In genomic region chr10:122949296-122949695, GRCh38 we compare ENCODE assay signal across 25 cellular contexts. TPM values are rescaled to one million over a fixed set of nuclear protein-coding genes. Genes with fewer than 3 reads are reported as not detected.
A peak's percentile ranks its signal among the peaks of the same experiment; 100 is the strongest.
DNase-seq lines count a peak whose midpoint lies in the region; ATAC-seq, FAIRE-seq and TF ChIP-seq lines count a peak whose summit lies in the region.
"Had no signal": no experiment of that assay in that cellular context is flagged by ENCODE, and none has a peak within 500 bp of the region (broad histone marks: within the 10 kb centered on the region; RNA-seq: fewer than 3 reads in every experiment).

No MANE protein-coding gene starts in this region.

- H4K91ac ChIP-seq in IMR-90 (ENCODE audit: insufficient read depth, low read depth, low read length): no peak overlapping the region

- peaks cover 6% of the 10 kb centered on the region for H3K36me3 ChIP-seq in IMR-90 (ENCODE audit: control insufficient read depth, insufficient read depth, low read length)
- peaks cover 5% of the 10 kb centered on the region for H3K36me3 ChIP-seq in bronchial epithelial cell (ENCODE audit: control insufficient read depth, insufficient read depth, low read length)
- peaks cover 0 to 72% (median 26%) of the 10 kb centered on the region in 9 donors for H3K36me3 ChIP-seq in heart right ventricle

- H2AK9ac ChIP-seq in IMR-90 (replicated peaks; ENCODE audit: low read depth, low read length, poor library complexity): no peak overlapping the region

- H3K4me2 ChIP-seq in IMR-90 (ENCODE audit: low read depth, low read length): no peak overlapping the region

- H3K4ac ChIP-seq in IMR-90 (ENCODE audit: low read depth, low read length): no peak overlapping the region

- ATAC-seq in IMR-90 (ENCODE audit: low read depth) (no peak), heart right ventricle (no peak), left ventricle myocardium superior (no peak)

- no peak overlapping the region for H2AK5ac ChIP-seq in IMR-90 (ENCODE audit: low read depth, low read length)

- H3K4me3 ChIP-seq in IMR-90 (ENCODE audit: insufficient read depth, low read depth, low read length) (no peak overlapping the region), bronchial epithelial cell (ENCODE audit: low read depth, low read length) (no peak overlapping the region), heart right ventricle (no peak overlapping the region)
- H3K4me3 ChIP-seq: HAP-1 had no signal

- no peak for TF ChIP-seq RAD21 in IMR-90 (IDR thresholded peaks at IDR 0.05; ENCODE audit: low read length)

- TF ChIP-seq CTCF in IMR-90 (conservative IDR thresholded peaks at IDR 0.05; ENCODE audit: low read depth, low read length) (no peak), bronchial epithelial cell (IDR thresholded peaks at IDR 0.05; ENCODE audit: insufficient read depth, low read length, severe bottlenecking) (no peak), heart right ventricle (IDR thresholded peaks at IDR 0.05) (no peak)

- no peaks in the 10 kb centered on the region for H3K27me3 ChIP-seq in IMR-90 (ENCODE audit: control insufficient read depth, insufficient read depth, low read length)
- no peaks in the 10 kb centered on the region for H3K27me3 ChIP-seq in bronchial epithelial cell (ENCODE audit: control insufficient read depth, insufficient read depth, low read length)
- H3K27me3 ChIP-seq in heart right ventricle: no peaks in the 10 kb centered on the region

- H2BK20ac ChIP-seq in IMR-90 (ENCODE audit: low read depth, low read length): no peak overlapping the region

- in situ Hi-C loops in IMR-90 (cut with MboI; ENCODE audit: low sequenced_read_pairs): no loop called here

- H3K9ac ChIP-seq in IMR-90 (ENCODE audit: low read depth, low read length): no peak overlapping the region

- H3K23ac ChIP-seq in IMR-90 (ENCODE audit: low read depth, low read length): no peak overlapping the region

- CTCF ChIA-PET in IMR-90 (lab: Yijun Ruan, JAX): no interaction called here

- no TSS peak for BruUV-seq in IMR-90 (replicated peaks; lab: Mats Ljungman, UMichigan)

- peaks cover 10 to 22% of the 10 kb centered on the region in 2 experiments for H3K79me1 ChIP-seq in IMR-90 (ENCODE audit: low read depth in 1 of 2, low read length in 2 of 2)

- POLR2A ChIA-PET in IMR-90 (lab: Charles Lee; ENCODE audit: unreplicated experiment): no interaction called here

- H3K9me1 ChIP-seq in IMR-90 (ENCODE audit: insufficient read depth, low read length): peaks cover under 1% of the 10 kb centered on the region; the same call in 1 of the 2 replicates

- no peak overlapping the region for H3K56ac ChIP-seq in IMR-90 (ENCODE audit: extremely low read depth, insufficient read depth, low read length)

- no peak overlapping the region for H3K18ac ChIP-seq in IMR-90 (ENCODE audit: low read depth, low read length)

- no peak overlapping the region for H4K8ac ChIP-seq in IMR-90 (ENCODE audit: low read depth in 2 of 2, low read length in 2 of 2)

- H2BK5ac ChIP-seq in IMR-90 (ENCODE audit: low read depth, low read length, poor library complexity, severe bottlenecking): peak overlapping the region; percentile 7

- H3K9me3 ChIP-seq in IMR-90 (ENCODE audit: control insufficient read depth, insufficient read depth, low read length) (no peaks in the 10 kb centered on the region), heart right ventricle (no peaks in the 10 kb centered on the region)
- H3K9me3 ChIP-seq: HAP-1 had no signal

- intact Hi-C loops in IMR-90 (cut with micrococcal nuclease): no loop called here
- intact Hi-C loops in heart right ventricle (cut with DNase I): no loop called here
- intact Hi-C loops in left ventricle myocardium superior (cut with micrococcal nuclease): no loop called here

- H3K27ac ChIP-seq in IMR-90 (ENCODE audit: insufficient read depth, low read length): no peak overlapping the region
- peak overlapping the region; percentile 24 for H3K27ac ChIP-seq in epithelial cell of prostate
- no peak overlapping the region for H3K27ac ChIP-seq in heart right ventricle

- H2BK120ac ChIP-seq in IMR-90 (ENCODE audit: low read depth, low read length): no peak overlapping the region

- dilution Hi-C loops in IMR-90 (cut with HindIII; ENCODE audit: low sequenced_read_pairs, unreplicated experiment): no loop called here

- no peaks in the 10 kb centered on the region for H4K20me1 ChIP-seq in IMR-90 (ENCODE audit: insufficient read depth, low read length)

- DNase-seq in IMR-90 (peak; percentile 8), bronchial epithelial cell (ENCODE audit: low read depth) (peak; percentile 55), epithelial cell of prostate (ENCODE audit: low read depth, low spot score) (no peak), lung microvascular endothelial cell (ENCODE audit: low read depth in 2 of 2) (peak; percentile 23 to 49), heart right ventricle (no peak), ureter (ENCODE audit: low spot score) (no peak), left ventricle myocardium superior (no peak)
- DNase-seq: C1 segment of cervical spinal cord; Calu3; CD4-positive, alpha-beta memory T cell; COR-L47; DMS53; DMS79 treated with DMSO at 0.1 percent for 48 hours; GF-D8; GOT3; HFFc6 had no signal

- FAIRE-seq in bronchial epithelial cell (lab: Jason Lieb, UNC): no peak
- FAIRE-seq: GM12891, GM18507, H54 had no signal

- TF ChIP-seq POLR2A in IMR-90 (IDR thresholded peaks at IDR 0.05; ENCODE audit: low read depth, low read length): no peak

- no peak overlapping the region for H2BK15ac ChIP-seq in IMR-90 (ENCODE audit: low read depth, low read length)

- no peak overlapping the region for H3K14ac ChIP-seq in IMR-90 (replicated peaks; ENCODE audit: low read depth, low read length)

- H3K4me1 ChIP-seq in IMR-90 (ENCODE audit: control insufficient read depth, insufficient read depth, low read length) (no peaks in the 10 kb centered on the region), heart right ventricle (peaks cover 0 to 21% (median 14%) of the 10 kb centered on the region in 9 donors)

- H2AFZ ChIP-seq in IMR-90 (replicated peaks; ENCODE audit: low read length, poor library complexity): no peak overlapping the region

- no peak overlapping the region for H4K5ac ChIP-seq in IMR-90 (ENCODE audit: low read depth, low read length)

- no CpG with 5 or more reads among the region's 3 CpGs for WGBS in IMR-90 (ENCODE audit: extremely low coverage in 2 of 2, insufficient read length in 1 of 2), 2 experiments
- 96% methylated on average over 3 of the region's 3 CpGs for WGBS in heart right ventricle, 2 donors

TF ChIP-seq in IMR-90, 13 proteins besides CTCF, POLR2A, EP300 and RAD21 (continues in another document):
- TF ChIP-seq NFE2L2 (IDR thresholded peaks at IDR 0.05; ENCODE audit: low read depth, low read length): no peak
- no peak for TF ChIP-seq CHD1 (IDR thresholded peaks at IDR 0.05; ENCODE audit: low read depth, low read length)
- no peak for TF ChIP-seq MAFK (IDR thresholded peaks at IDR 0.05; ENCODE audit: low read depth, low read length)
- TF ChIP-seq MXI1 (IDR thresholded peaks at IDR 0.05; ENCODE audit: borderline replicate concordance, low read depth, low read length): no peak

RNA-seq across cellular contexts. Expression of gene C10orf88, which starts 4.7 kb away (rescaled TPM):
- 12.2 and 16.4 TPM in 2 replicates for total RNA-seq in IMR-90 (2012; rRNA removed)
- polyA plus RNA-seq in IMR-90 (2012; rRNA removed): 4.0 and 5.9 TPM in 2 replicates
- polyA plus RNA-seq in IMR-90 (2012; cell fraction: cytosol; rRNA removed): 0.79 and 1.4 TPM in 2 replicates
- polyA plus RNA-seq in IMR-90 (2012; cell fraction: nucleus; rRNA removed; ENCODE audit: low replicate concordance): 0.58 and 8.4 TPM in 2 replicates
- 10.0 and 15.1 TPM in 2 replicates for total RNA-seq in bronchial epithelial cell
- total RNA-seq in lung microvascular endothelial cell: 12.6 and 15.9 TPM in 2 replicates
- total RNA-seq in heart right ventricle: 1 to 10 TPM; 4.9 to 8.4 (median 6.3) TPM
- polyA plus RNA-seq in heart right ventricle: 1 to 10 TPM; 3.0 to 8.0 TPM
- total RNA-seq in ureter: 10.7 TPM
- total RNA-seq in left ventricle myocardium superior: 5.0 TPM

RNA-seq across cellular contexts. Expression of gene PSTK, which starts 30.9 kb away (rescaled TPM):
- 4.1 and 4.7 TPM in 2 replicates for total RNA-seq in IMR-90 (2012; rRNA removed)
- 4.2 and 5.4 TPM in 2 replicates for polyA plus RNA-seq in IMR-90 (2012; rRNA removed)
- 1.2 and 1.7 TPM in 2 replicates for polyA plus RNA-seq in IMR-90 (2012; cell fraction: cytosol; rRNA removed)
- 1.6 and 7.1 TPM in 2 replicates for polyA plus RNA-seq in IMR-90 (2012; cell fraction: nucleus; rRNA removed; ENCODE audit: low replicate concordance)
- total RNA-seq in bronchial epithelial cell: 3.7 and 4.2 TPM in 2 replicates
- total RNA-seq in lung microvascular endothelial cell: 2.4 and 2.8 TPM in 2 replicates
- 1 to 10 TPM; 1.4 to 3.7 (median 2.2) TPM for total RNA-seq in heart right ventricle
- polyA plus RNA-seq in heart right ventricle: 1 to 10 TPM; 1.7 to 3.8 TPM
- 5.1 TPM for total RNA-seq in ureter
- 2.3 TPM for total RNA-seq in left ventricle myocardium superior

RNA-seq across cellular contexts. Expression of gene FAM24A, which starts 38.9 kb away (rescaled TPM):
- not detected in 2 replicates for total RNA-seq in IMR-90 (2012; rRNA removed)
- not detected in 2 replicates for polyA plus RNA-seq in IMR-90 (2012; rRNA removed)
- polyA plus RNA-seq in IMR-90 (2012; cell fraction: cytosol; rRNA removed): not detected in 2 replicates
- not detected in 2 replicates for polyA plus RNA-seq in IMR-90 (2012; cell fraction: nucleus; rRNA removed; ENCODE audit: low replicate concordance)
- not detected in 2 replicates for total RNA-seq in bronchial epithelial cell
- total RNA-seq in lung microvascular endothelial cell: not detected in 2 replicates
- total RNA-seq in heart right ventricle: not detected
- not detected for polyA plus RNA-seq in heart right ventricle
- not detected for total RNA-seq in ureter
- not detected for total RNA-seq in left ventricle myocardium superior
- total RNA-seq: A172; A673; Calu3; CD4-positive, alpha-beta memory T cell; Daoy; G401; HFFc6 had no signal
- polyA plus RNA-seq: BJ; CD4-positive, alpha-beta memory T cell had no signal

RNA-seq across cellular contexts. Expression of gene IKZF5, which starts 59.3 kb away (rescaled TPM):
- 2.9 and 4.2 TPM in 2 replicates for total RNA-seq in IMR-90 (2012; rRNA removed)
- 4.4 and 5.1 TPM in 2 replicates for polyA plus RNA-seq in IMR-90 (2012; rRNA removed)
- 0.87 and 1.2 TPM in 2 replicates for polyA plus RNA-seq in IMR-90 (2012; cell fraction: cytosol; rRNA removed)
- polyA plus RNA-seq in IMR-90 (2012; cell fraction: nucleus; rRNA removed; ENCODE audit: low replicate concordance): 4.0 and 12.1 TPM in 2 replicates
- 1.9 and 2.1 TPM in 2 replicates for total RNA-seq in bronchial epithelial cell
- total RNA-seq in lung microvascular endothelial cell: 1.7 and 2.2 TPM in 2 replicates
- 10 to 100 TPM in 8 of 10 donors, 1 to 10 TPM in 2; 7.8 to 14.4 (median 10.9) TPM for total RNA-seq in heart right ventricle
- polyA plus RNA-seq in heart right ventricle: 10 to 100 TPM in 1 of 2 donors, 1 to 10 TPM in 1; 3.8 to 12.1 TPM
- total RNA-seq in ureter: 18.5 TPM
- 10.8 TPM for total RNA-seq in left ventricle myocardium superior

RNA-seq across cellular contexts. Expression of gene ACADSB, which starts 59.5 kb away (rescaled TPM):
- total RNA-seq in IMR-90 (2012; rRNA removed) (9.2 and 10.6 TPM in 2 replicates), bronchial epithelial cell (3.4 and 5.4 TPM in 2 replicates), lung microvascular endothelial cell (3.2 and 3.9 TPM in 2 replicates), heart right ventricle (100 to 1,000 TPM in 4 of 10 donors, 10 to 100 TPM in 6; 54.6 to 114 (median 96.4) TPM), ureter (34.9 TPM), left ventricle myocardium superior (99.5 TPM)
- polyA plus RNA-seq in IMR-90 (2012; rRNA removed) (3.8 and 6.2 TPM in 2 replicates), heart right ventricle (1 to 10 TPM; 6.8 to 8.7 TPM)
- 0.84 and 1.6 TPM in 2 replicates for polyA plus RNA-seq in IMR-90 (2012; cell fraction: cytosol; rRNA removed)
- 0.72 and 6.5 TPM in 2 replicates for polyA plus RNA-seq in IMR-90 (2012; cell fraction: nucleus; rRNA removed; ENCODE audit: low replicate concordance)

Comparison
In these comparisons a context has a peak if more than half of its experiments do, and no peak if none do; other contexts are left out.
1. DNase-seq: peak in IMR-90 (single experiment), bronchial epithelial cell (single experiment) and lung microvascular endothelial cell (2 of 2); none in epithelial cell of prostate (single experiment), heart right ventricle (0 of 2), ureter (single experiment) and left ventricle myocardium superior (single experiment).